Comparison of ENCODE assay signal across 8 cellular contexts in genomic region chr1:247857069-247857985, GRCh38. TPM values are rescaled to one million over a fixed set of nuclear protein-coding genes. Genes with fewer than 3 reads are reported as not detected.
DNase-seq lines count a peak whose midpoint lies in the region; ATAC-seq, FAIRE-seq and TF ChIP-seq lines count a peak whose summit lies in the region.

Gene TRIM58, plus strand, starts transcription at chr1:247857187. Its CDS starts 60 bp downstream, at chr1:247857247.

- no peak for FAIRE-seq in D721Med (lab: Jason Lieb, UNC)

- H3K79me2 ChIP-seq in H9 (ENCODE audit: insufficient read depth, low read length) = peaks cover 2% of the 10 kb centered on the region; the same call in 1 of the 2 replicates

- DNase-seq in D721Med (ENCODE audit: insufficient read length, low spot score) (peak; percentile 86), H9 (no peak), SK-N-DZ (ENCODE audit: low spot score) (peak; percentile 56), naive B cell (peak; percentile 56), SJCRH30 (no peak)

- H4K20me1 ChIP-seq in H9 (ENCODE audit: control insufficient read depth, insufficient read depth, insufficient read length) = no peaks in the 10 kb centered on the region

- no peak within 1 kb of the TSS for H2BK15ac ChIP-seq in H9 (ENCODE audit: low read depth, low read length)

- H2AK5ac ChIP-seq in H9 (ENCODE audit: insufficient read length, low read length) = no peak within 1 kb of the TSS

- H3K9me3 ChIP-seq in H9 (ENCODE audit: control insufficient read depth, low read depth, low read length) (peaks cover 13% of the 10 kb centered on the region), SJCRH30 (replicated peaks) (no peaks in the 10 kb centered on the region)

- intact Hi-C loops in dendritic cell treated with granulocyte-macrophage colony-stimulating factor and Interleukin-4, amounts not matched to agents 40 ng/mL and 50 ng/mL, for 4 days (cut with micrococcal nuclease) = loop anchor here (10.0 kb wide), 1 partner anchor 173 kb away; no protein-coding TSS in a partner anchor

- H3K27me3 ChIP-seq in H9 (ENCODE audit: insufficient read depth, low read length) = peaks cover 2% of the 10 kb centered on the region; the same call in 1 of the 2 replicates
- no peaks in the 10 kb centered on the region for H3K27me3 ChIP-seq in SJCRH30

- no peak within 1 kb of the TSS for H3K27ac Mint-ChIP-seq in H9
- peak within 1 kb of the TSS; percentile 54 for H3K27ac Mint-ChIP-seq in dendritic cell treated with granulocyte-macrophage colony-stimulating factor and Interleukin-4, amounts not matched to agents 40 ng/mL and 50 ng/mL, for 4 days
- peak within 1 kb of the TSS in 4 of 6 donors; percentile 57 to 92 (median 76) for H3K27ac Mint-ChIP-seq in naive B cell

- H3K4me1 ChIP-seq in H9 (ENCODE audit: insufficient read depth, low read length) (no peaks in the 10 kb centered on the region), SJCRH30 (no peaks in the 10 kb centered on the region)

- H2AFZ ChIP-seq in H9 (ENCODE audit: low read length) = no peak within 1 kb of the TSS

- no peak within 1 kb of the TSS for H4K91ac ChIP-seq in H9 (ENCODE audit: insufficient read length, low read depth, low read length)

- no peak within 1 kb of the TSS for H3K9ac ChIP-seq in H9 (ENCODE audit: extremely low read depth, insufficient read length, low read length)

- no peak within 1 kb of the TSS for H2BK120ac ChIP-seq in H9 (ENCODE audit: low read depth, low read length, poor library complexity, severe bottlenecking)

- no peak within 1 kb of the TSS for H3K56ac ChIP-seq in H9 (ENCODE audit: insufficient read length, low read depth, low read length)

- no peak within 1 kb of the TSS for H3K4ac ChIP-seq in H9 (ENCODE audit: low read depth, low read length)

- peak within 1 kb of the TSS; percentile 74 for H3K18ac ChIP-seq in H9 (ENCODE audit: insufficient read length, low read depth, low read length)

- H4K5ac ChIP-seq in H9 (ENCODE audit: insufficient read length, low read depth, low read length) = no peak within 1 kb of the TSS

- no peak within 1 kb of the TSS for H2BK12ac ChIP-seq in H9 (ENCODE audit: insufficient read length, low read depth, low read length)

- peaks cover 0 to 10% of the 10 kb centered on the region in 2 experiments; a peak in 3 of 4 replicates for H3K4me1 Mint-ChIP-seq in H9
- peaks cover 30% of the 10 kb centered on the region for H3K4me1 Mint-ChIP-seq in dendritic cell treated with granulocyte-macrophage colony-stimulating factor and Interleukin-4, amounts not matched to agents 40 ng/mL and 50 ng/mL, for 4 days (ENCODE audit: low read depth)
- peaks cover 11 to 16% (median 16%) of the 10 kb centered on the region in 3 donors for H3K4me1 Mint-ChIP-seq in naive B cell

- H2BK5ac ChIP-seq in H9 (ENCODE audit: insufficient read length, low read length) = no peak within 1 kb of the TSS

- TF ChIP-seq CTCF in D721Med (IDR thresholded peaks at IDR 0.05; ENCODE audit: insufficient read depth, missing control alignments) (peak; percentile 73), H9 (conservative IDR thresholded peaks at IDR 0.05) (peak; percentile 51; the same call in 2 of the 3 replicates)

- H3K36me3 ChIP-seq in SJCRH30 = no peaks in the 10 kb centered on the region

- peak within 1 kb of the TSS; percentile 11 for H3K4me2 ChIP-seq in H9 (ENCODE audit: insufficient read depth, insufficient read length, low read length)

- no peak within 1 kb of the TSS for H2BK20ac ChIP-seq in H9 (ENCODE audit: low read depth, low read length, poor library complexity, severe bottlenecking)

- no peaks in the 10 kb centered on the region for H3K36me3 Mint-ChIP-seq in H9 (ENCODE audit: insufficient read depth in 1 of 3, low read depth in 3 of 3)
- peaks cover 4% of the 10 kb centered on the region for H3K36me3 Mint-ChIP-seq in dendritic cell treated with granulocyte-macrophage colony-stimulating factor and Interleukin-4, amounts not matched to agents 40 ng/mL and 50 ng/mL, for 4 days (ENCODE audit: low read depth)
- no peaks in the 10 kb centered on the region for H3K36me3 Mint-ChIP-seq in naive B cell

- peak; percentile 86 to 87 for ATAC-seq in naive B cell (ENCODE audit: low read depth in 2 of 2)
- ATAC-seq in GM18520 (IDR thresholded peaks at IDR 0.05; ENCODE audit: unreplicated experiment) = no peak
- no peak for ATAC-seq in GM21515 (IDR thresholded peaks at IDR 0.05; ENCODE audit: unreplicated experiment)

- no peaks in the 10 kb centered on the region for H3K23me2 ChIP-seq in H9 (ENCODE audit: insufficient read length, low read depth, low read length, poor library complexity, severe bottlenecking)

- H3K27me3 Mint-ChIP-seq in H9 (ENCODE audit: low read depth) (peaks cover 10% of the 10 kb centered on the region), naive B cell (peaks cover 0 to 16% (median 3%) of the 10 kb centered on the region in 3 donors)
- peaks cover 28% of the 10 kb centered on the region for H3K27me3 Mint-ChIP-seq in dendritic cell treated with granulocyte-macrophage colony-stimulating factor and Interleukin-4, amounts not matched to agents 40 ng/mL and 50 ng/mL, for 4 days

- H4K8ac ChIP-seq in H9 (replicated peaks; ENCODE audit: insufficient read length, low read depth, low read length) = no peak within 1 kb of the TSS

- H3K4me3 ChIP-seq in SJCRH30 = no peak within 1 kb of the TSS

- H3K14ac ChIP-seq in H9 (ENCODE audit: insufficient read depth, low read length) = peak within 1 kb of the TSS; percentile 49

- H3K79me1 ChIP-seq in H9 (ENCODE audit: insufficient read depth, low read depth, low read length, poor library complexity, severe bottlenecking) = no peaks in the 10 kb centered on the region

- WGBS in H9 (ENCODE audit: extremely low coverage, insufficient read length, low lambda C conversion rate) = no CpG with 5 or more reads among the region's 109 CpGs

- no peak within 1 kb of the TSS for H3K23ac ChIP-seq in H9 (ENCODE audit: insufficient read length, low read depth, low read length)

- H3T11ph ChIP-seq in H9 (ENCODE audit: low read length) = no peak within 1 kb of the TSS

- H3K9me3 Mint-ChIP-seq in H9 (peaks cover 50 to 65% of the 10 kb centered on the region in 2 experiments), naive B cell (peaks cover 0 to 6% (median 0%) of the 10 kb centered on the region in 7 donors)
- no peaks in the 10 kb centered on the region for H3K9me3 Mint-ChIP-seq in dendritic cell treated with granulocyte-macrophage colony-stimulating factor and Interleukin-4, amounts not matched to agents 40 ng/mL and 50 ng/mL, for 4 days

- H3K27ac ChIP-seq in H9 (ENCODE audit: insufficient read length, low read depth, low read length) = no peak within 1 kb of the TSS
- H3K27ac ChIP-seq in SJCRH30 = no peak within 1 kb of the TSS

- H3K4me3 Mint-ChIP-seq in H9 (peak within 1 kb of the TSS; percentile 67 to 84), naive B cell (peak within 1 kb of the TSS; percentile 86 to 96 (median 90))
- peak within 1 kb of the TSS; percentile 94 for H3K4me3 Mint-ChIP-seq in dendritic cell treated with granulocyte-macrophage colony-stimulating factor and Interleukin-4, amounts not matched to agents 40 ng/mL and 50 ng/mL, for 4 days

RNA-seq across cellular contexts. Expression of gene TRIM58, which starts in this region (rescaled TPM):
- total RNA-seq in H9 (2021) = 1.7 and 2.0 TPM in 2 replicates
- 1.3 and 2.2 TPM in 2 replicates for polyA plus RNA-seq in SK-N-DZ (2014; cell fraction: cytosol; rRNA removed)
- polyA plus RNA-seq in SK-N-DZ (2014; cell fraction: nucleus; rRNA removed) = 0.40 and 0.49 TPM in 2 replicates
- polyA plus RNA-seq in naive B cell (ENCODE audit: low read depth in 6 of 6) = 1 to 10 TPM; 2.2 to 6.2 (median 4.7) TPM
- total RNA-seq in SJCRH30 (2014; rRNA removed; shearing (Covaris generic)) = not detected in 2 replicates

Comparison
In these comparisons a context has a peak if more than half of its experiments do, and no peak if none do; other contexts are left out.
1. DNase-seq: peak in D721Med (single experiment), SK-N-DZ (single experiment) and naive B cell (single experiment); none in H9 (single experiment) and SJCRH30 (0 of 2).
2. H3K27ac Mint-ChIP-seq: peak in dendritic cell treated with granulocyte-macrophage colony-stimulating factor and Interleukin-4, amounts not matched to agents 40 ng/mL and 50 ng/mL, for 4 days (single experiment) and naive B cell (4 of 6); none in H9 (0 of 3).
3. ATAC-seq: peak in naive B cell (2 of 2); none in GM18520 (single experiment) and GM21515 (single experiment).
4. Peak in every context shown above with its lines, with median percentiles within 50 percentile points of each other: H3K4me3 Mint-ChIP-seq.